Comparison of ENCODE assay signal across 23 cellular contexts in the genomic region with DNA sequence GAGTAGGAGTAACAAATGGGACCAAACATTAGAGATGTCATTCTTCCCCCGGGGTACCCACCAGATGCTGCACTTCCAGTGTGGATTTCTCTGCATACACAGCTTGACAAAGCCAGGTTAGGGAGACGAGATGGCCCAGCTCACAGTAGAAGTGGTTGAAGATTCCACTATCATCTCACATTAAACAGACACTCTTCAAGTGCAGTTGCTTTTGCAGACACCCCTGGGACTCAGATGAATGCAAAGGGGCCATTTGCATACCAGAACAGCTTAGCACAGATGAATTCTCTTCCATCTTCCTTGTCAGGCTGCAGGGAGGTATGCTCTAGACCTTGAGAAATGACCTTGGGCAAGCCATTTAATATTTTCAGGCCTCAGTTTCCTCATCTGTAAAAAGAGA. TPM values are rescaled to one million over a fixed set of nuclear protein-coding genes. Genes with fewer than 3 reads are reported as not detected.
"Had no signal": no experiment of that assay in that cellular context is flagged by ENCODE, and none has a peak within 500 bp of the region (broad histone marks: within the 10 kb centered on the region; RNA-seq: fewer than 3 reads in every experiment).

No MANE protein-coding gene starts in this region.

- H3K27ac Mint-ChIP-seq: activated B cell treated with CpG ODN at 0.5 μM for 24 hours; activated CD8-positive, alpha-beta T cell treated with anti-CD3 and anti-CD28 coated beads for 36 hours; activated naive CD8-positive, alpha-beta T cell; dendritic cell treated with granulocyte-macrophage colony-stimulating factor and Interleukin-4, amounts not matched to agents 40 ng/mL and 50 ng/mL, for 4 days; immature natural killer cell; nephron progenitor cell; stimulated activated memory B cell treated with anti-CD40 and anti-IgM and Interleukin-4, amounts not matched to agents 10 μg/mL and 1 μg/mL and 100 μg/mL, for 72 hours; T-helper 1 cell treated with Interleukin-12 subunit alpha and Interleukin-12 subunit beta and Interleukin-4 antibody, amounts not matched to agents 30 μg/mL and 1 μg/mL, for 36 hours had no signal

- H3K4me1 Mint-ChIP-seq: immature natural killer cell had no signal

- H3K27ac ChIP-seq: heart left ventricle had no signal

- H3K9me3 ChIP-seq: heart left ventricle had no signal

- DNase-seq: activated B cell treated with CpG ODN at 0.5 μM for 24 hours; activated CD4-positive, alpha-beta T cell treated with anti-CD3 and anti-CD28 coated beads for 48 hours; activated CD8-positive, alpha-beta T cell treated with anti-CD3 and anti-CD28 coated beads for 36 hours; activated gamma-delta T cell; activated T-cell treated with anti-CD3 and anti-CD28 coated beads, Interleukin-2, amount 50 U/mL, for 48 hours; amniotic stem cell; cerebellar nuclear complex; heart left ventricle; immature natural killer cell; nephron progenitor cell; stimulated activated CD4-positive, alpha-beta T cell treated with anti-CD3 and anti-CD28 coated beads, Interleukin-12 subunit alpha, Interleukin-12 subunit beta, amount 100 ng/mL, for 4 hours; stimulated activated CD4-positive, alpha-beta T cell treated with anti-CD3 and anti-CD28 coated beads, Interleukin-2, amount 100 ng/mL, for 24 hours had no signal

- H3K9me3 Mint-ChIP-seq: activated B cell treated with CpG ODN at 0.5 μM for 24 hours; activated CD8-positive, alpha-beta T cell treated with anti-CD3 and anti-CD28 coated beads for 36 hours; dendritic cell treated with granulocyte-macrophage colony-stimulating factor and Interleukin-4, amounts not matched to agents 40 ng/mL and 50 ng/mL, for 4 days; immature natural killer cell; nephron progenitor cell; stimulated activated memory B cell treated with anti-CD40 and anti-IgM and Interleukin-4, amounts not matched to agents 10 μg/mL and 1 μg/mL and 100 μg/mL, for 72 hours; T-helper 1 cell treated with Interleukin-12 subunit alpha and Interleukin-12 subunit beta and Interleukin-4 antibody, amounts not matched to agents 30 μg/mL and 1 μg/mL, for 36 hours had no signal

- H3K27me3 Mint-ChIP-seq: activated CD8-positive, alpha-beta T cell treated with anti-CD3 and anti-CD28 coated beads for 36 hours; activated naive CD8-positive, alpha-beta T cell; dendritic cell treated with granulocyte-macrophage colony-stimulating factor and Interleukin-4, amounts not matched to agents 40 ng/mL and 50 ng/mL, for 4 days; stimulated activated memory B cell treated with anti-CD40 and anti-IgM and Interleukin-4, amounts not matched to agents 10 μg/mL and 1 μg/mL and 100 μg/mL, for 72 hours had no signal

- H3K4me3 Mint-ChIP-seq: activated B cell treated with CpG ODN at 0.5 μM for 24 hours; activated CD8-positive, alpha-beta T cell treated with anti-CD3 and anti-CD28 coated beads for 36 hours; activated naive CD8-positive, alpha-beta T cell; dendritic cell treated with granulocyte-macrophage colony-stimulating factor and Interleukin-4, amounts not matched to agents 40 ng/mL and 50 ng/mL, for 4 days; immature natural killer cell; nephron progenitor cell; stimulated activated memory B cell treated with anti-CD40 and anti-IgM and Interleukin-4, amounts not matched to agents 10 μg/mL and 1 μg/mL and 100 μg/mL, for 72 hours; T-helper 1 cell treated with Interleukin-12 subunit alpha and Interleukin-12 subunit beta and Interleukin-4 antibody, amounts not matched to agents 30 μg/mL and 1 μg/mL, for 36 hours had no signal

- H3K4me3 ChIP-seq: heart left ventricle had no signal

- H3K27me3 ChIP-seq: brain microvascular endothelial cell had no signal

- H3K36me3 Mint-ChIP-seq: activated naive CD8-positive, alpha-beta T cell; stimulated activated memory B cell treated with anti-CD40 and anti-IgM and Interleukin-4, amounts not matched to agents 10 μg/mL and 1 μg/mL and 100 μg/mL, for 72 hours had no signal

- FAIRE-seq: frontal cortex had no signal

- H3K36me3 ChIP-seq: brain microvascular endothelial cell, heart left ventricle had no signal

RNA-seq across cellular contexts. Expression of a gene that starts 12.6 kb away (rescaled TPM):
- total RNA-seq: activated B cell treated with CpG ODN at 0.5 μM for 24 hours; activated CD8-positive, alpha-beta T cell treated with anti-CD3 and anti-CD28 coated beads for 36 hours; epithelial cell of proximal tubule; frontal cortex; heart left ventricle; liver; osteocyte; sciatic nerve; ureter had no signal
- polyA plus RNA-seq: heart left ventricle had no signal
